Comparison of ENCODE assay signal across 2 cellular contexts in genomic region chr2:60531638-60532216, GRCh38.
TF ChIP-seq lines count a peak whose summit lies in the region.

No MANE protein-coding gene starts in this region.

TF ChIP-seq in H1, 55 proteins besides CTCF, POLR2A, EP300 and RAD21:
- no peak for TF ChIP-seq ZNF274 (IDR thresholded peaks at IDR 0.05; ENCODE audit: borderline replicate concordance, extremely low read depth, low read length)
- no peak for TF ChIP-seq CBX8 (IDR thresholded peaks at IDR 0.05; ENCODE audit: borderline replicate concordance, low read depth, low read length)
- TF ChIP-seq CEBPB (IDR thresholded peaks at IDR 0.05; ENCODE audit: low read depth, low read length), result no peak
- TF ChIP-seq, protein P1, sequence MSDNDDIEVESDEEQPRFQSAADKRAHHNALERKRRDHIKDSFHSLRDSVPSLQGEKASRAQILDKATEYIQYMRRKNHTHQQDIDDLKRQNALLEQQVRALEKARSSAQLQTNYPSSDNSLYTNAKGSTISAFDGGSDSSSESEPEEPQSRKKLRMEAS (IDR thresholded peaks at IDR 0.05), result peak; percentile 39; the same call in 1 of the 2 replicates
- TF ChIP-seq KDM4A (IDR thresholded peaks at IDR 0.05; ENCODE audit: low read depth, low read length, severe bottlenecking), result no peak
- TF ChIP-seq USF2 (IDR thresholded peaks at IDR 0.05; ENCODE audit: low read length), result no peak
- peak; percentile 22 for TF ChIP-seq ASH2L (IDR thresholded peaks at IDR 0.05; ENCODE audit: low read length)
- TF ChIP-seq SUZ12 (IDR thresholded peaks at IDR 0.05; ENCODE audit: low read length), result no peak
- TF ChIP-seq SIN3A (conservative IDR thresholded peaks at IDR 0.05 in 1 of 2, IDR thresholded peaks at IDR 0.05 in 1 of 2; ENCODE audit: low read depth in 1 of 2, low read length in 2 of 2), result 0 out of 4 replicates have a peak, but pooled peaks of 1 of the 2 experiments have one; percentile 12
- TF ChIP-seq POU5F1 (IDR thresholded peaks at IDR 0.05; ENCODE audit: low read depth, low read length), result no peak
- no peak for TF ChIP-seq KDM1A (IDR thresholded peaks at IDR 0.05; ENCODE audit: borderline replicate concordance, low read length)
- TF ChIP-seq HDAC6 (IDR thresholded peaks at IDR 0.05; ENCODE audit: low read depth, low read length), result no peak
- 0 out of 4 replicates have a peak, but pooled peaks of 1 of the 2 experiments have one; percentile 43 for TF ChIP-seq HDAC2 (IDR thresholded peaks at IDR 0.05; ENCODE audit: borderline replicate concordance in 1 of 2, low read depth in 2 of 2, low read length in 2 of 2)
- peak; percentile 33; the same call in 1 of the 2 replicates for TF ChIP-seq TAF1 (IDR thresholded peaks at IDR 0.05; ENCODE audit: low read depth, low read length)
- no peak for TF ChIP-seq BCL11A (IDR thresholded peaks at IDR 0.05; ENCODE audit: low read depth in 2 of 2, low read length in 2 of 2)
- TF ChIP-seq CTBP2 (IDR thresholded peaks at IDR 0.05; ENCODE audit: borderline replicate concordance, insufficient read depth, insufficient read length, low read length), result no peak

TF ChIP-seq in neural cell, 6 proteins besides CTCF, POLR2A, EP300 and RAD21:
- TF ChIP-seq MXI1 (conservative IDR thresholded peaks at IDR 0.05; ENCODE audit: poor library complexity, severe bottlenecking) (no peak), REST (IDR thresholded peaks at IDR 0.05; ENCODE audit: borderline replicate concordance) (no peak), SMC3 (conservative IDR thresholded peaks at IDR 0.05; ENCODE audit: poor library complexity) (no peak), EZH2 (IDR thresholded peaks at IDR 0.05; ENCODE audit: borderline replicate concordance, insufficient read depth, low read length, poor library complexity, severe bottlenecking) (no peak), TAF1 (IDR thresholded peaks at IDR 0.05; ENCODE audit: low read depth) (no peak), POLR2AphosphoS5 (IDR thresholded peaks at IDR 0.05) (no peak)
